19 cellular contexts compared by ENCODE assay signal in the genomic region with DNA sequence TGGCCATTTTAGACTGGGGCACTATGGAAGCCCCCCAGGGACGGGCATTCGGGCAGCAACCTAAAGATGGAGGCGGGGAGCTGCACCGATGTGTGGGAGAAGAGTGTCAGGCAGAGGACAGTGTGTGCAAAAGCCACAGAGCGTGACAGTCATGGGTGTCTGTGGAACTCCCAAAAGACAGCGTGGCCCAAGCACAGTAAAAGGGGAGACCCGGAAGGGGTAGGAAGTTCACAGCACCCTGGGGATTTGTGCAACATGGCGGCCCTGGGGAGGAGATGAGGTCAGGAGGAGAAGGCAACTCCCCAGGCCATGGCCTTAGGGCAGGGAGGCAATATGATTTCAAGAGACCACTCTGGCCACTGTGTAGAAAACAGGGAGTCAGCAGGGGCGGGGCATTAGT. TPM values are rescaled to one million over a fixed set of nuclear protein-coding genes. Genes with fewer than 3 reads are reported as not detected.
"Had no signal": no experiment of that assay in that cellular context is flagged by ENCODE, and none has a peak within 500 bp of the region (broad histone marks: within the 10 kb centered on the region; RNA-seq: fewer than 3 reads in every experiment).

No MANE protein-coding gene starts in this region.

- H3K9me3 Mint-ChIP-seq: activated T-helper 1 cell treated with anti-CD3 and anti-CD28 coated beads, Interleukin-12 subunit alpha, Interleukin-12 subunit beta, Interleukin-2, Interleukin-4 antibody, amounts not matched to agents 30 ng/mL and 10 ng/mL and 1 ng/mL, durations not matched to agents 14 hours and 24 hours and 36 hours; memory B cell; natural killer cell had no signal

- H3K4me1 ChIP-seq: testis had no signal

- H3K36me3 ChIP-seq: esophagus squamous epithelium, left ventricle myocardium inferior, right atrium auricular region, stomach, upper lobe of right lung had no signal

- H3K27me3 ChIP-seq: esophagus squamous epithelium, right atrium auricular region, testis, upper lobe of right lung had no signal

- ATAC-seq: natural killer cell, upper lobe of right lung had no signal

- H3K4me3 ChIP-seq: coronary artery, esophagus squamous epithelium, left ventricle myocardium inferior, right atrium auricular region, smooth muscle cell, stomach, testis, upper lobe of right lung had no signal

- H3K36me3 Mint-ChIP-seq: memory B cell, natural killer cell had no signal

- H3K27ac Mint-ChIP-seq: activated T-helper 1 cell treated with anti-CD3 and anti-CD28 coated beads, Interleukin-12 subunit alpha, Interleukin-12 subunit beta, Interleukin-2, Interleukin-4 antibody, amounts not matched to agents 30 ng/mL and 10 ng/mL and 1 ng/mL, durations not matched to agents 14 hours and 24 hours and 36 hours; memory B cell; natural killer cell had no signal

- H3K27ac ChIP-seq: esophagus squamous epithelium, left ventricle myocardium inferior, right atrium auricular region, stomach, testis, upper lobe of right lung had no signal

- H3K4me2 ChIP-seq: smooth muscle cell had no signal

- H3K9me3 ChIP-seq: esophagus squamous epithelium, left ventricle myocardium inferior, right atrium auricular region, stomach, testis, upper lobe of right lung had no signal

- H3K4me3 Mint-ChIP-seq: activated T-helper 1 cell treated with anti-CD3 and anti-CD28 coated beads, Interleukin-12 subunit alpha, Interleukin-12 subunit beta, Interleukin-2, Interleukin-4 antibody, amounts not matched to agents 30 ng/mL and 10 ng/mL and 1 ng/mL, durations not matched to agents 14 hours and 24 hours and 36 hours; memory B cell; natural killer cell had no signal

- DNase-seq: activated CD4-positive, alpha-beta T cell treated with anti-CD3 and anti-CD28 coated beads, Interleukin-2, amount 50 U/mL, for 1 hour; activated naive CD4-positive, alpha-beta T cell; effector CD4-positive, alpha-beta T cell; esophagus squamous epithelium; hippocampal formation; kidney; left ventricle myocardium inferior; natural killer cell; stimulated activated CD4-positive, alpha-beta T cell treated with anti-CD3 and anti-CD28 coated beads, Interleukin-4, amount 100 ng/mL, for 4 hours; stimulated activated CD8-positive, alpha-beta memory T cell treated with anti-CD3 and anti-CD28 coated beads, Interleukin-4, amount 100 ng/mL, for 48 hours; stomach; testis; upper lobe of right lung had no signal

RNA-seq across cellular contexts. Expression of a gene that starts 38.9 kb away (rescaled TPM):
- total RNA-seq: activated CD8-positive, alpha-beta memory T cell treated with anti-CD3 and anti-CD28 coated beads for 36 hours; natural killer cell had no signal
